ENCODE assay signal across 19 cellular contexts in the genomic region with DNA sequence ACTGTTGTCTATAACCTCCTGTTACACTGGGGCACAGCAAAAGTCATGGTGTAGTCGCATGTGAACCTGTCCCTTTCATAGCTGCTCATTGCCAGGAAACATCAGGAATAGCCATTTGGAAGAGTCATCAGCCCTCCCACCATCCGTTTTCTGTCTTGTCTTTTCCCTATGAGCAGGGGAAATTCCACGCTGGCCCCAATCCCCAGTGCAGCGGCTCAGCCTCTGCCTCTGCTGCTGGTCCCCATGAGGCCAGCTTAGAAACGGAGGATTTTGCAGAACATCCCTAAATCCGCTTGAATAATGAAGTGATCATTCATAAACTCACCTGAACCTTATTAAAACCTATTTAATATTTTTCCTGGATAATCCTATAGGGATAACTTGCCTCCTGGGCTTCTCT. TPM values are rescaled to one million over a fixed set of nuclear protein-coding genes. Genes with fewer than 3 reads are reported as not detected.
DNase-seq lines count a peak whose midpoint lies in the region; ATAC-seq, FAIRE-seq and TF ChIP-seq lines count a peak whose summit lies in the region.
"Had no signal": no experiment of that assay in that cellular context is flagged by ENCODE, and none has a peak within 500 bp of the region (broad histone marks: within the 10 kb centered on the region; RNA-seq: fewer than 3 reads in every experiment).

No MANE protein-coding gene starts in this region.

- no peaks in the 10 kb centered on the region for H3K36me3 ChIP-seq in WERI-Rb-1

- intact Hi-C loops in posterior cingulate gyrus (cut with DNase I): no loop called here

- TF ChIP-seq CTCF in D721Med (IDR thresholded peaks at IDR 0.05; ENCODE audit: insufficient read depth, missing control alignments) (no peak), WERI-Rb-1 (IDR thresholded peaks at IDR 0.05; ENCODE audit: low read depth, low read length) (no peak)

- DNase-seq in D721Med (ENCODE audit: insufficient read length, low spot score): peak; percentile 40
- DNase-seq in NCI-H524 (lab: John Stamatoyannopoulos, UW): peak; percentile 32 to 60
- peak; percentile 61 for DNase-seq in WERI-Rb-1
- peak in 6 of 10 donors; percentile 39 to 91 (median 65) for DNase-seq in posterior cingulate gyrus
- DNase-seq in left lobe of liver (ENCODE audit: low spot score): no peak
- DNase-seq in GDM1 (lab: John Stamatoyannopoulos, UW): no peak
- DNase-seq: ACHN; C1 segment of cervical spinal cord; CD8-positive, alpha-beta memory T cell; DND-41; GM23248; HCEC 1CT; MM.1S; NCI-H1105; NCI-H187 treated with DMSO at 0.1 percent for 48 hours; NCI-H226; SIG-M5; T-helper 1 cell had no signal

- no peaks in the 10 kb centered on the region for H3K9me3 ChIP-seq in WERI-Rb-1 (ENCODE audit: severe bottlenecking)

- ATAC-seq in left lobe of liver: no peak
- ATAC-seq in HG02852 (IDR thresholded peaks at IDR 0.05; ENCODE audit: unreplicated experiment): no peak

- peak overlapping the region; percentile 11; the same call in 1 of the 2 replicates for H3K27ac ChIP-seq in WERI-Rb-1
- H3K27ac ChIP-seq: GM23248 had no signal

- H3K4me3 ChIP-seq in WERI-Rb-1 (ENCODE audit: low read depth, low read length): no peak overlapping the region
- H3K4me3 ChIP-seq: GM23248 had no signal

- H3K27me3 ChIP-seq in WERI-Rb-1 (ENCODE audit: insufficient read depth, low read depth, severe bottlenecking): no peaks in the 10 kb centered on the region

- no peak for FAIRE-seq in D721Med (lab: Jason Lieb, UNC)

RNA-seq across cellular contexts. Expression of gene MAPT, which starts 10.5 kb away (rescaled TPM):
- total RNA-seq in left lobe of liver: 0.83 TPM
- total RNA-seq: GM23248 had no signal

Comparison
In these comparisons a context has a peak if more than half of its experiments do, and no peak if none do; other contexts are left out.
1. DNase-seq: peak in D721Med (single experiment), NCI-H524 (2 of 2), WERI-Rb-1 (single experiment) and posterior cingulate gyrus (6 of 10); none in left lobe of liver (single experiment) and GDM1 (single experiment).